1 cellular context compared by ENCODE assay signal in the genomic region with DNA sequence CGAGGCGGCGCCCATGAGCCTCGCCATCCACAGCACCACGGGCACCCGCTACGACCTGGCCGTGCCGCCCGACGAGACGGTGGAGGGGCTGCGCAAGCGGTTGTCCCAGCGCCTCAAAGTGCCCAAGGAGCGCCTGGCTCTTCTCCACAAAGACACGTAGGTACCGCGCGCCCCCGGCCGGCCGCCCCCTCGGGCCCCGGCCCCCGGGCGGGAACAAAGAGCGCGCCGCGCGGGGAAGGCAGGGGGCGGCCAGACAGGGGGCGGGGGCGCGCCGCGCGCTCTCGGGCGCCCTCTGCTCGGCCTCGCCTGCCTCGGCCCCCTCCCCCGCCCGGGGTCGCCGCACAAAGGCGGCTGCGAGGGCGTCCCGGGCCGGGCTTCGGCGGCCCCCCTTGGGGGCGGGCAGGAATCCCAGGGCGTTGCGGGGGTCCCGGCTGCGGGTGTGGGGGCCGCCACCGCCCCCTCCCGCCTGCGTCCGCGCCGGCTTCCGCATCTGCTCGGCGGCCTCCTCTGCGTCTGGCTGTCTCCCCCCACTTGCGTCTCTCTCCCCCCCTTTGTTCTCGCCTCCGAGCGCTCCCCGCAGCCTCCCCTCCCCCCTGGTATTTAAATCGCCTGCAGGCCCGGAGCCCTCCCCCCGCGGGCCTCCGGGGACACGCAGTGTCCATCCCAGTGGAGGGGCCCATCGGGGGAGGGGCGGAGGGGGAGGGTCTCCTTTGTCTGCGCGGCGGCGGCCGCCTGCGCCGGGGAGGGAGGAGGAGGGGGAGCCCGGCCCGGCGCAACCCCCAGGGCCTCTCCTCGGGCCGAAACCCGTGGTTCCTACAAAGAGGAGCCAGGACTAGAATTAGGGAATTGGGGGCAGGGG.
TF ChIP-seq lines count a peak whose summit lies in the region.

No MANE protein-coding gene starts in this region.

TF ChIP-seq in K562, 482 proteins besides CTCF, POLR2A, EP300 and RAD21 (continued from another document):
- TF ChIP-seq VEZF1 (CRISPR knock-in tag; IDR thresholded peaks at IDR 0.05) (peak; percentile 94), SIN3B (IDR thresholded peaks at IDR 0.05; ENCODE audit: low read depth) (peak; percentile 56; the same call in 1 of the 2 replicates), ARID3A (IDR thresholded peaks at IDR 0.05; ENCODE audit: borderline replicate concordance, low read depth, low read length) (no peak), KLF10 (CRISPR knock-in tag; IDR thresholded peaks at IDR 0.05) (no peak), PRPF4 (IDR thresholded peaks at IDR 0.05; ENCODE audit: insufficient read depth, low read depth, low read length, poor library complexity, severe bottlenecking) (peak; percentile 9), SRSF3 (IDR thresholded peaks at IDR 0.05; ENCODE audit: insufficient read depth, low read length) (no peak), MAZ (CRISPR knock-in tag; conservative IDR thresholded peaks at IDR 0.05 in 1 of 2, IDR thresholded peaks at IDR 0.05 in 1 of 2) (0 out of 4 replicates have a peak, but pooled peaks of 1 of the 2 experiments have one; percentile 25), SIN3A (IDR thresholded peaks at IDR 0.05; ENCODE audit: borderline replicate concordance in 2 of 2, control insufficient read depth in 1 of 2, low read depth in 2 of 2, low read length in 2 of 2) (peak; percentile 21 to 56; a peak in 1 of 4 replicates), KDM2B (CRISPR knock-in tag; IDR thresholded peaks at IDR 0.05) (no peak), FOXM1 (IDR thresholded peaks at IDR 0.05; ENCODE audit: low read depth) (no peak), FOXM1 (CRISPR knock-in tag; IDR thresholded peaks at IDR 0.05; ENCODE audit: low read depth) (no peak), FOXP1 (CRISPR knock-in tag; IDR thresholded peaks at IDR 0.05) (no peak), ZNF592 (IDR thresholded peaks at IDR 0.05) (peak; percentile 24; the same call in 1 of the 2 replicates), ZNF668 (CRISPR knock-in tag; IDR thresholded peaks at IDR 0.05) (no peak), ZNF436 (CRISPR knock-in tag; IDR thresholded peaks at IDR 0.05) (no peak), SMAD4 (CRISPR knock-in tag; conservative IDR thresholded peaks at IDR 0.05) (peak; percentile 82), ZNF830 (CRISPR knock-in tag; IDR thresholded peaks at IDR 0.05) (no peak), E2F6 (IDR thresholded peaks at IDR 0.05; ENCODE audit: borderline replicate concordance in 1 of 2, extremely low read depth in 1 of 2, insufficient read depth in 1 of 2, insufficient read length in 1 of 2, low read depth in 1 of 2, low read length in 1 of 2, poor library complexity in 1 of 2, severe bottlenecking in 1 of 2) (peak in 1 of 2 experiments; percentile 47)
- TF ChIP-seq, protein P1, sequence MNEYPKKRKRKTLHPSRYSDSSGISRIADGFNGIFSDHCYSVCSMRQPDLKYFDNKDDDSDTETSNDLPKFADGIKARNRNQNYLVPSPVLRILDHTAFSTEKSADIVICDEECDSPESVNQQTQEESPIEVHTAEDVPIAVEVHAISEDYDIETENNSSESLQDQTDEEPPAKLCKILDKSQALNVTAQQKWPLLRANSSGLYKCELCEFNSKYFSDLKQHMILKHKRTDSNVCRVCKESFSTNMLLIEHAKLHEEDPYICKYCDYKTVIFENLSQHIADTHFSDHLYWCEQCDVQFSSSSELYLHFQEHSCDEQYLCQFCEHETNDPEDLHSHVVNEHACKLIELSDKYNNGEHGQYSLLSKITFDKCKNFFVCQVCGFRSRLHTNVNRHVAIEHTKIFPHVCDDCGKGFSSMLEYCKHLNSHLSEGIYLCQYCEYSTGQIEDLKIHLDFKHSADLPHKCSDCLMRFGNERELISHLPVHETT (CRISPR knock-in tag; conservative IDR thresholded peaks at IDR 0.05 in 1 of 2, IDR thresholded peaks at IDR 0.05 in 1 of 2), result no peak
